Comparison of ENCODE assay signal across 14 cellular contexts in genomic region chr14:91394105-91395081, GRCh38. TPM values are rescaled to one million over a fixed set of nuclear protein-coding genes. Genes with fewer than 3 reads are reported as not detected.
DNase-seq lines count a peak whose midpoint lies in the region; ATAC-seq and TF ChIP-seq lines count a peak whose summit lies in the region.
"Had no signal": no experiment of that assay in that cellular context is flagged by ENCODE, and none has a peak within 500 bp of the region (broad histone marks: within the 10 kb centered on the region; RNA-seq: fewer than 3 reads in every experiment).

No MANE protein-coding gene starts in this region.

- no peaks in the 10 kb centered on the region for H3K9me3 ChIP-seq in HUES64 (ENCODE audit: insufficient read depth, low read depth, low read length)
- no peaks in the 10 kb centered on the region for H3K9me3 ChIP-seq in T-helper 17 cell (ENCODE audit: control insufficient read depth, low read length, poor library complexity, severe bottlenecking)
- H3K9me3 ChIP-seq in upper lobe of left lung: no peaks in the 10 kb centered on the region
- H3K9me3 ChIP-seq: SJCRH30, thyroid gland had no signal

- WGBS in HUES64: 70% methylated on average over 17 of the region's 17 CpGs
- WGBS in upper lobe of left lung, 2 donors: 87 to 95% methylated on average over 17 of the region's 17 CpGs

- no peak overlapping the region for H3K4me3 ChIP-seq in HUES64 (ENCODE audit: low read length)
- no peak overlapping the region for H3K4me3 ChIP-seq in upper lobe of left lung
- H3K4me3 ChIP-seq: SJCRH30, thyroid gland had no signal

- no peaks in the 10 kb centered on the region for H3K27me3 Mint-ChIP-seq in T-helper 17 cell
- H3K27me3 Mint-ChIP-seq in naive B cell: no peaks in the 10 kb centered on the region

- peaks cover 67% of the 10 kb centered on the region for H3K4me1 ChIP-seq in HUES64 (ENCODE audit: insufficient read depth, low read length)
- H3K4me1 ChIP-seq in upper lobe of left lung: peaks cover 26 to 77% (median 53%) of the 10 kb centered on the region in 4 donors
- H3K4me1 ChIP-seq: SJCRH30, thyroid gland had no signal

- H3K27ac ChIP-seq in HUES64 (ENCODE audit: low read depth, low read length) (peak overlapping the region; percentile 76), upper lobe of left lung (no peak overlapping the region)
- H3K27ac ChIP-seq: SJCRH30, thyroid gland had no signal

- H3K27ac Mint-ChIP-seq in T-helper 17 cell (peak overlapping the region; percentile 99), naive B cell (peak overlapping the region in 5 of 6 donors; percentile 47 to 87 (median 69))

- no peaks in the 10 kb centered on the region for H3K9me3 Mint-ChIP-seq in naive B cell

- peak; percentile 85 for DNase-seq in D341Med (ENCODE audit: low spot score)
- no peak for DNase-seq in T-helper 17 cell
- DNase-seq in naive B cell: no peak
- DNase-seq in NK-92 treated with Interleukin-12 subunit alpha and Interleukin-12 subunit beta, amount 100 ng/mL, for 24 hours (lab: John Stamatoyannopoulos, UW): no peak
- DNase-seq in upper lobe of left lung: no peak
- no peak for DNase-seq in activated CD4-positive, CD25-positive, alpha-beta regulatory T cell (lab: John Stamatoyannopoulos, UW)
- DNase-seq: cortex of kidney, HCEC 1CT, IMR-90, NCI-H1930, SJCRH30, thyroid gland had no signal

- ATAC-seq in T-helper 17 cell (no peak), naive B cell (ENCODE audit: low read depth in 2 of 2) (no peak), GM21619 (IDR thresholded peaks at IDR 0.05; ENCODE audit: unreplicated experiment) (no peak), upper lobe of left lung (ENCODE audit: low FRiP score in 2 of 2) (no peak)

- H3K4me1 Mint-ChIP-seq in T-helper 17 cell (peaks cover 72% of the 10 kb centered on the region), naive B cell (peaks cover 73 to 92% (median 92%) of the 10 kb centered on the region in 3 donors)

- no peak for TF ChIP-seq CTCF in upper lobe of left lung (IDR thresholded peaks at IDR 0.05)

- H3K9ac ChIP-seq in HUES64 (ENCODE audit: low read depth, low read length): 0 out of 2 replicates have a peak overlapping the region, but pooled peaks have one; percentile 39

- peak overlapping the region; percentile 50 for H3K4me3 Mint-ChIP-seq in T-helper 17 cell
- H3K4me3 Mint-ChIP-seq in naive B cell: peak overlapping the region in 4 of 8 donors; percentile 35 to 95 (median 46)

- H3K27me3 ChIP-seq in HUES64 (ENCODE audit: insufficient read depth, low read length) (no peaks in the 10 kb centered on the region), upper lobe of left lung (no peaks in the 10 kb centered on the region)
- H3K27me3 ChIP-seq: SJCRH30, thyroid gland had no signal

- H3K36me3 ChIP-seq in HUES64 (ENCODE audit: insufficient read depth, low read length) (no peaks in the 10 kb centered on the region), upper lobe of left lung (no peaks in the 10 kb centered on the region)
- H3K36me3 ChIP-seq: SJCRH30, thyroid gland had no signal

- H3K36me3 Mint-ChIP-seq in T-helper 17 cell (ENCODE audit: low read depth) (peaks cover 4% of the 10 kb centered on the region), naive B cell (no peaks in the 10 kb centered on the region)

- TF ChIP-seq POLR2A in upper lobe of left lung (IDR thresholded peaks at IDR 0.05): no peak

- no peak for TF ChIP-seq EP300 in upper lobe of left lung (IDR thresholded peaks at IDR 0.05)

RNA-seq across cellular contexts. Expression of gene CCDC88C, which starts 23.2 kb away (rescaled TPM):
- 17.3 TPM for polyA plus RNA-seq in HUES64 (2013, experiment 1 of 2)
- polyA plus RNA-seq in HUES64 (2013, experiment 2 of 2): 19.0 TPM
- total RNA-seq in T-helper 17 cell: 100 to 1,000 TPM; 333 to 339 TPM
- 10 to 100 TPM; 13.5 to 35.0 (median 15.8) TPM for polyA plus RNA-seq in naive B cell (ENCODE audit: low read depth in 6 of 6)
- total RNA-seq in upper lobe of left lung: 100 to 1,000 TPM in 1 of 6 donors, 10 to 100 TPM in 5; 33.1 to 119 (median 54.5) TPM
